In the genomic region with DNA sequence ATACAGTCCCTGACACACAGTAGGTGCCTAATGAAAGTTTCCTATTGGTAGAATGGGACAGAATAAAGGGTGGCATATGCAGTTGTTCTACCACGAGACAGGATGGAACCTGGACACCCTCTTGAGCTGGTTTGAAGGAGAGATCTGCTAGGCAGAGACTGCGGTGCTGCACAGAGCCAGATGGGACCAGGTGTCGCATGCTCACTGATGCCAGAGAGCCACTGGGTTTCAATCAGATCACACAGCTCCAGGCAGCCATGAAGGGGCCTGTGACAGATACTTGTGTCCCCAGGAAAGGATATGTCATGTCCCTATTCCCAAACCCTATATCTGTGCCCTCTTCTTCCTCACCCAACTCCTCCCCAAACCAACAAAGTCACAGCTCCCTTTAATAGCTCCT, we compare ENCODE assay signal across 20 cellular contexts.
DNase-seq lines count a peak whose midpoint lies in the region; ATAC-seq, FAIRE-seq and TF ChIP-seq lines count a peak whose summit lies in the region.
"Had no signal": no experiment of that assay in that cellular context is flagged by ENCODE, and none has a peak within 500 bp of the region (broad histone marks: within the 10 kb centered on the region; RNA-seq: fewer than 3 reads in every experiment).

No MANE protein-coding gene starts in this region.

- DNase-seq in DMS 273 (lab: John Stamatoyannopoulos, UW; ENCODE audit: unreplicated experiment), result peak; percentile 24
- no peak for DNase-seq in DMS 273 treated with DMSO at 0.1 percent for 48 hours (lab: John Stamatoyannopoulos, UW)
- DNase-seq in NCI-H524 treated with DMSO at 0.1 percent for 48 hours (lab: John Stamatoyannopoulos, UW), result peak; percentile 28
- no peak for DNase-seq in H1 (ENCODE audit: low read depth in 1 of 2, low spot score in 2 of 2)
- peak; percentile 67 for DNase-seq in retina
- no peak for DNase-seq in left lobe of liver (ENCODE audit: low spot score)
- DNase-seq in hepatocyte (ENCODE audit: low spot score), result no peak
- no peak for DNase-seq in HT-29 (ENCODE audit: low spot score)
- DNase-seq: AML-193, HFFc6, Karpas-422, NCI-H1048, NCI-H226, NCI-H526 treated with DMSO at 0.1 percent for 48 hours, Right ventricle myocardium superior, SW 1271 had no signal

- no peak for TF ChIP-seq RAD21 in H1 (IDR thresholded peaks at IDR 0.05 in 1 of 2, conservative IDR thresholded peaks at IDR 0.05 in 1 of 2; ENCODE audit: low read depth in 2 of 2, low read length in 2 of 2)

- H2BK15ac ChIP-seq in H1 (ENCODE audit: low read length), result no peak overlapping the region

- H3K23me2 ChIP-seq in H1 (ENCODE audit: low read depth, low read length), result no peaks in the 10 kb centered on the region

- H3K9me3 ChIP-seq in H1 (ENCODE audit: insufficient read depth in 2 of 2, low read depth in 1 of 2, low read length in 1 of 2), result 0 out of 4 replicates have a peak, but pooled peaks cover 0 to under 1% of the 10 kb centered on the region in 2 experiments
- no peaks in the 10 kb centered on the region for H3K9me3 ChIP-seq in hepatocyte (ENCODE audit: low read depth)

- H2BK12ac ChIP-seq in H1 (ENCODE audit: low read depth, low read length), result 0 out of 2 replicates have a peak overlapping the region, but pooled peaks have one; percentile 56

- H3K4me3 ChIP-seq in H1 (ENCODE audit: extremely low read depth in 1 of 4, insufficient read depth in 2 of 4, low read depth in 3 of 4, low read length in 4 of 4) (peak overlapping the region in 1 of 4 experiments; percentile 38; a peak in 1 of 8 replicates), hepatocyte (no peak overlapping the region)

- TF ChIP-seq POLR2A in H1 (IDR thresholded peaks at IDR 0.05; ENCODE audit: control extremely low read depth in 1 of 2, low read depth in 2 of 2, low read length in 2 of 2), result no peak

- no peak overlapping the region for H4K8ac ChIP-seq in H1 (ENCODE audit: extremely low read depth, insufficient read depth, low read length)

- no peak overlapping the region for H3K9ac ChIP-seq in H1 (replicated peaks in 1 of 4; ENCODE audit: extremely low read depth in 1 of 4, low read depth in 3 of 4, low read length in 3 of 4)

- H3K27ac ChIP-seq in H1 (ENCODE audit: low read depth, low read length), result no peak overlapping the region
- no peak overlapping the region for H3K27ac ChIP-seq in hepatocyte
- H3K27ac ChIP-seq: 22Rv1 had no signal

- no peak for FAIRE-seq in H1 (lab: Jason Lieb, UNC)
- FAIRE-seq: GM12892, GM18507, RCC 7860 had no signal

- H3K27me3 ChIP-seq in H1 (replicated peaks in 1 of 4; ENCODE audit: control insufficient read depth in 3 of 4, extremely low read depth in 1 of 4, insufficient read depth in 3 of 4, low read length in 3 of 4) (no peaks in the 10 kb centered on the region), hepatocyte (peaks cover 7% of the 10 kb centered on the region)

- no peak for TF ChIP-seq CTCF in H1 (IDR thresholded peaks at IDR 0.05; ENCODE audit: control extremely low read depth in 1 of 3, insufficient read depth in 1 of 3, low read depth in 1 of 3, low read length in 3 of 3)
- TF ChIP-seq CTCF in hepatocyte (IDR thresholded peaks at IDR 0.05; ENCODE audit: poor library complexity), result no peak

- peak overlapping the region; percentile 88; the same call in 1 of the 2 replicates for H2BK20ac ChIP-seq in H1 (ENCODE audit: low read length)

- H3K4me1 ChIP-seq in H1 (replicated peaks in 1 of 4; ENCODE audit: control insufficient read depth in 3 of 4, insufficient read depth in 4 of 4, low read length in 3 of 4) (peaks cover 19 to 37% (median 27%) of the 10 kb centered on the region in 4 experiments), hepatocyte (ENCODE audit: insufficient read depth) (peaks cover under 1% of the 10 kb centered on the region)

- no peak overlapping the region for H3K14ac ChIP-seq in H1 (ENCODE audit: insufficient read length)

- peak overlapping the region; percentile 8 for H4K5ac ChIP-seq in H1 (ENCODE audit: insufficient read length, low read depth, low read length)

- H2BK120ac ChIP-seq in H1 (replicated peaks; ENCODE audit: low read depth, low read length), result peak overlapping the region; percentile 34

- POLR2A ChIA-PET in H1 (lab: Charles Lee; ENCODE audit: partially characterized antibody), result no interaction called here

- H3K4me2 ChIP-seq in H1 (ENCODE audit: insufficient read depth in 1 of 2, low read depth in 2 of 2, low read length in 2 of 2), result peak overlapping the region; percentile 54 to 64
- H3K4me2 ChIP-seq in hepatocyte, result no peak overlapping the region

- no peak overlapping the region for H3K56ac ChIP-seq in H1 (replicated peaks; ENCODE audit: insufficient read length, low read depth, low read length)

- peak overlapping the region; percentile 61; the same call in 1 of the 2 replicates for H2AK5ac ChIP-seq in H1 (ENCODE audit: low read depth, low read length)

- H4K20me1 ChIP-seq in H1 (replicated peaks in 1 of 2; ENCODE audit: control insufficient read depth in 1 of 2, insufficient read depth in 2 of 2, low read length in 2 of 2) (no peaks in the 10 kb centered on the region), hepatocyte (ENCODE audit: insufficient read depth, poor library complexity, severe bottlenecking) (no peaks in the 10 kb centered on the region)

- H3K23ac ChIP-seq in H1 (ENCODE audit: insufficient read length), result no peak overlapping the region

- no peaks in the 10 kb centered on the region for H3K9me2 ChIP-seq in hepatocyte (replicated peaks; ENCODE audit: insufficient read depth)

- H3K79me1 ChIP-seq in H1 (ENCODE audit: low read depth, low read length), result peaks cover 3% of the 10 kb centered on the region; the same call in 1 of the 2 replicates

- WGBS in H1 (ENCODE audit: extremely low coverage in 1 of 2, insufficient coverage in 1 of 2, insufficient read length in 1 of 2, insufficient replicate concordance in 2 of 2, low coverage in 1 of 2, low lambda C conversion rate in 2 of 2, missing lambda C conversion rate in 1 of 2), 2 experiments, result 74% methylated on average over 3 of the region's 3 CpGs; no CpG with 5 or more reads in 1 of the 2 experiments
- 89% methylated on average over 3 of the region's 3 CpGs for WGBS in hepatocyte (ENCODE audit: low lambda C conversion rate, missing lambda C conversion rate)

- no peak overlapping the region for H3K4ac ChIP-seq in H1 (replicated peaks; ENCODE audit: insufficient read length, low read depth, low read length)

- CTCF ChIA-PET in H1 (lab: Charles Lee; ENCODE audit: partially characterized antibody), result interaction anchor here (0.9 to 1.9 kb wide), 7 partner anchors 9 to 134 kb away, joined by 3 to 7 read pairs (median 3); no protein-coding TSS in a partner anchor

- H2BK5ac ChIP-seq in H1 (ENCODE audit: low read depth, low read length), result peak overlapping the region; percentile 74; the same call in 1 of the 2 replicates

- peak overlapping the region; percentile 52; the same call in 1 of the 2 replicates for H3K18ac ChIP-seq in H1 (ENCODE audit: extremely low read depth, low read length)

- H3K79me2 ChIP-seq in H1 (ENCODE audit: control insufficient read depth in 1 of 2, insufficient read depth in 2 of 2, low read length in 2 of 2) (peaks cover 0 to 13% of the 10 kb centered on the region in 2 experiments; a peak in 3 of 4 replicates), hepatocyte (no peaks in the 10 kb centered on the region)

- no peaks in the 10 kb centered on the region; a peak in 1 of 8 replicates for H3K36me3 ChIP-seq in H1 (ENCODE audit: control insufficient read depth in 2 of 4, insufficient read depth in 4 of 4, low read length in 3 of 4)
- no peaks in the 10 kb centered on the region for H3K36me3 ChIP-seq in hepatocyte (replicated peaks; ENCODE audit: insufficient read depth, low read depth)

- no peak for ATAC-seq in left lobe of liver

- no peak for TF ChIP-seq EP300 in H1 (IDR thresholded peaks at IDR 0.05; ENCODE audit: borderline replicate concordance in 1 of 2, low read depth in 2 of 2, low read length in 2 of 2)

- no peak overlapping the region for H2AFZ ChIP-seq in H1 (ENCODE audit: low read length)
- H2AFZ ChIP-seq in hepatocyte, result no peak overlapping the region

- peak overlapping the region; percentile 49 for H4K91ac ChIP-seq in H1 (replicated peaks; ENCODE audit: insufficient read length, low read length)

TF ChIP-seq in H1, 55 proteins besides CTCF, POLR2A, EP300 and RAD21:
- no peak for TF ChIP-seq YY1 (IDR thresholded peaks at IDR 0.05; ENCODE audit: low read depth, low read length)
- no peak for TF ChIP-seq CHD1 (IDR thresholded peaks at IDR 0.05; ENCODE audit: low read depth, low read length)
- no peak for TF ChIP-seq SIRT6 (IDR thresholded peaks at IDR 0.05; ENCODE audit: low read length)
- TF ChIP-seq SP1 (IDR thresholded peaks at IDR 0.05; ENCODE audit: low read depth, low read length), result no peak
- TF ChIP-seq PHF8 (conservative IDR thresholded peaks at IDR 0.05; ENCODE audit: low read depth, low read length), result no peak
- no peak for TF ChIP-seq POLR2AphosphoS5 (IDR thresholded peaks at IDR 0.05; ENCODE audit: low read depth, low read length)
- no peak for TF ChIP-seq CBX8 (IDR thresholded peaks at IDR 0.05; ENCODE audit: borderline replicate concordance, low read depth, low read length)
- TF ChIP-seq NRF1 (IDR thresholded peaks at IDR 0.05; ENCODE audit: low read depth, low read length), result no peak
- TF ChIP-seq CTBP2 (IDR thresholded peaks at IDR 0.05; ENCODE audit: borderline replicate concordance, insufficient read depth, insufficient read length, low read length), result no peak

Comparison
In these comparisons a context has a peak if more than half of its experiments do, and no peak if none do; other contexts are left out.
1. DNase-seq: peak in DMS 273 (single experiment), NCI-H524 treated with DMSO at 0.1 percent for 48 hours (single experiment) and retina (single experiment); none in DMS 273 treated with DMSO at 0.1 percent for 48 hours (single experiment), H1 (0 of 2), left lobe of liver (single experiment), hepatocyte (single experiment) and HT-29 (single experiment).